ENCODE assay signal across 8 cellular contexts in genomic region chr16:88685156-88686061, GRCh38. TPM values are rescaled to one million over a fixed set of nuclear protein-coding genes. Genes with fewer than 3 reads are reported as not detected.
DNase-seq lines count a peak whose midpoint lies in the region; ATAC-seq, FAIRE-seq and TF ChIP-seq lines count a peak whose summit lies in the region.

No MANE protein-coding gene starts in this region.

- no peak overlapping the region for H3K27ac Mint-ChIP-seq in astrocyte (ENCODE audit: unreplicated experiment)

- peak overlapping the region; percentile 51 to 73 for H3K4me3 ChIP-seq in SK-N-SH (ENCODE audit: low read depth in 2 of 2, low read length in 1 of 2)
- no peak overlapping the region for H3K4me3 ChIP-seq in astrocyte (ENCODE audit: insufficient read depth, low read depth, low read length)

- CTCF ChIA-PET in SK-N-SH (lab: Yijun Ruan, JAX), result interaction anchor here (0.6 to 1.9 kb wide), 9 partner anchors 10 to 52 kb away, joined by 3 to 12 read pairs (median 3); no protein-coding TSS in a partner anchor

- no peaks in the 10 kb centered on the region for H3K4me1 Mint-ChIP-seq in astrocyte (ENCODE audit: low read depth, unreplicated experiment)

- H3K4me3 Mint-ChIP-seq in astrocyte (ENCODE audit: unreplicated experiment), result no peak overlapping the region

- no peaks in the 10 kb centered on the region for H3K9me3 Mint-ChIP-seq in astrocyte (ENCODE audit: unreplicated experiment)

- H3K79me2 ChIP-seq in SK-N-SH (ENCODE audit: insufficient read depth) (no peaks in the 10 kb centered on the region), astrocyte (ENCODE audit: insufficient read depth, low read length) (no peaks in the 10 kb centered on the region)

- WGBS in SK-N-SH (ENCODE audit: low lambda C conversion rate), result 15% methylated on average over 17 of the region's 33 CpGs

- H3K27me3 Mint-ChIP-seq in astrocyte (ENCODE audit: low read depth, unreplicated experiment), result peaks cover 39% of the 10 kb centered on the region

- H3K4me1 ChIP-seq in SK-N-SH (ENCODE audit: control insufficient read depth in 1 of 2, insufficient read depth in 2 of 2, low read depth in 1 of 2, low read length in 1 of 2) (peaks cover 5 to 12% of the 10 kb centered on the region in 2 experiments; a peak in 2 of 4 replicates), astrocyte (ENCODE audit: insufficient read depth, low read length) (peaks cover 10% of the 10 kb centered on the region)

- no peak for TF ChIP-seq RAD21 in SK-N-SH (IDR thresholded peaks at IDR 0.05; ENCODE audit: low read length)

- H3K4me2 ChIP-seq in SK-N-SH (peak overlapping the region; percentile 98), astrocyte (ENCODE audit: low read length) (peak overlapping the region; percentile 84)

- ATAC-seq in GM18909 (IDR thresholded peaks at IDR 0.05; ENCODE audit: poor library complexity, unreplicated experiment), result no peak

- DNase-seq in NCI-H1436 (lab: John Stamatoyannopoulos, UW) (peak; percentile 36), NCI-H1436 treated with DMSO at 0.1 percent for 48 hours (lab: John Stamatoyannopoulos, UW) (no peak), SK-N-SH (peak; percentile 79), astrocyte (ENCODE audit: low read depth) (no peak), iPS-NIHi7 (ENCODE audit: extremely low spot score) (peak; percentile 67), globus pallidus (ENCODE audit: low spot score) (no peak)
- peak; percentile 53 to 58 for DNase-seq in stimulated activated CD4-positive, alpha-beta T cell treated with anti-CD3 and anti-CD28 coated beads, Interleukin-1b, Interleukin-23, amount 100 ng/mL, for 4 hours (ENCODE audit: low read depth in 2 of 2)

- H3K9ac ChIP-seq in SK-N-SH, result no peak overlapping the region
- H3K9ac ChIP-seq in astrocyte (ENCODE audit: low read length), result no peak overlapping the region

- TF ChIP-seq CTCF in SK-N-SH (IDR thresholded peaks at IDR 0.05) (peak; percentile 78), astrocyte (IDR thresholded peaks at IDR 0.05; ENCODE audit: insufficient read depth, low read depth, low read length) (peak; percentile 52)

- no peaks in the 10 kb centered on the region for H3K9me2 ChIP-seq in SK-N-SH

- no peaks in the 10 kb centered on the region for H3K36me3 Mint-ChIP-seq in astrocyte (ENCODE audit: low read depth, unreplicated experiment)

- H4K20me1 ChIP-seq in SK-N-SH (ENCODE audit: insufficient read depth), result no peaks in the 10 kb centered on the region
- peaks cover 6% of the 10 kb centered on the region for H4K20me1 ChIP-seq in astrocyte (ENCODE audit: insufficient read depth, low read length)

- H3F3A ChIP-seq in SK-N-SH (replicated peaks; ENCODE audit: insufficient read depth), result peaks cover 5% of the 10 kb centered on the region

- no peak for TF ChIP-seq EP300 in SK-N-SH (IDR thresholded peaks at IDR 0.05; ENCODE audit: borderline replicate concordance in 1 of 2, low read depth in 1 of 2, low read length in 1 of 2)

- POLR2A ChIA-PET in SK-N-SH (lab: Yijun Ruan, JAX), result no interaction called here

- FAIRE-seq in astrocyte (lab: Jason Lieb, UNC), result no peak

- H2AFZ ChIP-seq in SK-N-SH (ENCODE audit: low read depth) (0 out of 2 replicates have a peak overlapping the region, but pooled peaks have one; percentile 74), astrocyte (ENCODE audit: low read depth, low read length) (peak overlapping the region; percentile 41)

- H3K36me3 ChIP-seq in SK-N-SH (replicated peaks in 1 of 2; ENCODE audit: control insufficient read depth in 1 of 2, insufficient read depth in 2 of 2, low read length in 1 of 2), result no peaks in the 10 kb centered on the region
- H3K36me3 ChIP-seq in astrocyte (ENCODE audit: insufficient read depth, low read length), result no peaks in the 10 kb centered on the region

- H3K9me3 ChIP-seq in SK-N-SH, result no peaks in the 10 kb centered on the region
- H3K9me3 ChIP-seq in astrocyte (ENCODE audit: insufficient read depth, low read depth, low read length), result no peaks in the 10 kb centered on the region

- no peak overlapping the region for H3K27ac ChIP-seq in SK-N-SH (ENCODE audit: low read depth in 2 of 2, low read length in 1 of 2)
- H3K27ac ChIP-seq in astrocyte (ENCODE audit: low read depth, low read length), result no peak overlapping the region

- H3K27me3 ChIP-seq in SK-N-SH (ENCODE audit: insufficient read depth), result no peaks in the 10 kb centered on the region; the same call in 1 of the 2 replicates
- H3K27me3 ChIP-seq in astrocyte (ENCODE audit: insufficient read depth, low read length), result peaks cover 8% of the 10 kb centered on the region

TF ChIP-seq in SK-N-SH, 30 proteins besides CTCF, POLR2A, EP300 and RAD21:
- no peak for TF ChIP-seq TEAD4 (IDR thresholded peaks at IDR 0.05; ENCODE audit: borderline replicate concordance, insufficient read depth)
- TF ChIP-seq MAX (IDR thresholded peaks at IDR 0.05; ENCODE audit: low read depth), result peak; percentile 21; the same call in 1 of the 2 replicates

RNA-seq across cellular contexts. Expression of gene SNAI3, which starts 0.9 kb away (rescaled TPM):
- polyA plus RNA-seq in SK-N-SH (2012; rRNA removed), result 0.03 and 0.18 TPM in 2 replicates
- 0.06 and 0.09 TPM in 2 replicates for polyA plus RNA-seq in SK-N-SH (2012; cell fraction: cytosol; rRNA removed)
- polyA plus RNA-seq in SK-N-SH (2012; cell fraction: nucleus; rRNA removed), result 0.24 and 0.32 TPM in 2 replicates
- 0.22 and 0.48 TPM in 2 replicates for total RNA-seq in astrocyte

RNA-seq across cellular contexts. Expression of gene RNF166, which starts 20.8 kb away (rescaled TPM):
- polyA plus RNA-seq in SK-N-SH (2012; rRNA removed), result 17.0 and 17.2 TPM in 2 replicates
- 7.5 and 11.2 TPM in 2 replicates for polyA plus RNA-seq in SK-N-SH (2012; cell fraction: cytosol; rRNA removed)
- polyA plus RNA-seq in SK-N-SH (2012; cell fraction: nucleus; rRNA removed), result 29.1 and 45.4 TPM in 2 replicates
- total RNA-seq in astrocyte, result 15.4 and 15.6 TPM in 2 replicates

RNA-seq across cellular contexts. Expression of gene CTU2, which starts 20.9 kb away (rescaled TPM):
- 16.2 and 16.5 TPM in 2 replicates for polyA plus RNA-seq in SK-N-SH (2012; rRNA removed)
- 6.3 and 9.8 TPM in 2 replicates for polyA plus RNA-seq in SK-N-SH (2012; cell fraction: cytosol; rRNA removed)
- 32.4 and 41.1 TPM in 2 replicates for polyA plus RNA-seq in SK-N-SH (2012; cell fraction: nucleus; rRNA removed)
- total RNA-seq in astrocyte, result 18.3 and 22.5 TPM in 2 replicates

RNA-seq across cellular contexts. Expression of gene MVD, which starts 22.5 kb away (rescaled TPM):
- polyA plus RNA-seq in SK-N-SH (2012; rRNA removed), result 14.7 and 15.7 TPM in 2 replicates
- polyA plus RNA-seq in SK-N-SH (2012; cell fraction: cytosol; rRNA removed), result 4.4 and 8.4 TPM in 2 replicates
- polyA plus RNA-seq in SK-N-SH (2012; cell fraction: nucleus; rRNA removed), result 42.1 and 57.2 TPM in 2 replicates
- total RNA-seq in astrocyte, result 50.3 and 63.9 TPM in 2 replicates

RNA-seq across cellular contexts. Expression of gene CYBA, which starts 34.6 kb away (rescaled TPM):
- polyA plus RNA-seq in SK-N-SH (2012; rRNA removed), result 116 and 176 TPM in 2 replicates
- 60.0 and 85.5 TPM in 2 replicates for polyA plus RNA-seq in SK-N-SH (2012; cell fraction: cytosol; rRNA removed)
- polyA plus RNA-seq in SK-N-SH (2012; cell fraction: nucleus; rRNA removed), result 142 and 154 TPM in 2 replicates
- 236 and 284 TPM in 2 replicates for total RNA-seq in astrocyte

Comparison
In these comparisons a context has a peak if more than half of its experiments do, and no peak if none do; other contexts are left out.
1. DNase-seq: peak in NCI-H1436 (single experiment), SK-N-SH (single experiment), iPS-NIHi7 (single experiment) and stimulated activated CD4-positive, alpha-beta T cell treated with anti-CD3 and anti-CD28 coated beads, Interleukin-1b, Interleukin-23, amount 100 ng/mL, for 4 hours (2 of 2); none in NCI-H1436 treated with DMSO at 0.1 percent for 48 hours (single experiment), astrocyte (single experiment) and globus pallidus (single experiment).